In genomic region chr7:143408247-143408685, GRCh38 we compare ENCODE assay signal across 9 cellular contexts. TPM values are rescaled to one million over a fixed set of nuclear protein-coding genes. Genes with fewer than 3 reads are reported as not detected.
DNase-seq lines count a peak whose midpoint lies in the region; ATAC-seq and TF ChIP-seq lines count a peak whose summit lies in the region.
"Had no signal": no experiment of that assay in that cellular context is flagged by ENCODE, and none has a peak within 500 bp of the region (broad histone marks: within the 10 kb centered on the region; RNA-seq: fewer than 3 reads in every experiment).

No MANE protein-coding gene starts in this region.

- H3K4me3 Mint-ChIP-seq in activated CD4-positive, alpha-beta memory T cell treated with anti-CD3 and anti-CD28 coated beads, Interleukin-2, amount 10 ng/mL, durations not matched to agents 7 days and 5 days: peak overlapping the region; percentile 45

- no peak for TF ChIP-seq POLR2A in HCT116 (IDR thresholded peaks at IDR 0.05; ENCODE audit: borderline replicate concordance, extremely low read depth, insufficient read depth, insufficient read length)

- no peak for DNase-seq in HCT116 (ENCODE audit: low read depth, low spot score)
- DNase-seq in activated CD4-positive, alpha-beta memory T cell treated with anti-CD3 and anti-CD28 coated beads, Interleukin-2, amount 10 ng/mL, durations not matched to agents 7 days and 5 days: no peak
- no peak for DNase-seq in SIG-M5 treated with dmso at 0.1 percent for 504 hours (lab: John Stamatoyannopoulos, UW; ENCODE audit: unreplicated experiment)
- no peak for DNase-seq in WERI-Rb-1
- no peak for DNase-seq in kidney glomerular epithelial cell (lab: John Stamatoyannopoulos, UW)
- DNase-seq: NCI-H446 had no signal

- H3K27me3 Mint-ChIP-seq in activated CD4-positive, alpha-beta memory T cell treated with anti-CD3 and anti-CD28 coated beads, Interleukin-2, amount 10 ng/mL, durations not matched to agents 7 days and 5 days: peaks cover 12% of the 10 kb centered on the region

- H3K79me2 ChIP-seq in HCT116 (ENCODE audit: insufficient read depth, low read length): peaks cover 3% of the 10 kb centered on the region; the same call in 1 of the 2 replicates

- CTCF ChIA-PET in HCT116 (lab: Charles Lee): interaction anchor here (0.9 to 2.0 kb wide), 3 partner anchors 28 to 168 kb away, joined by 3 to 13 read pairs (median 3); no protein-coding TSS in a partner anchor
- CTCF ChIA-PET in activated CD4-positive, alpha-beta memory T cell treated with anti-CD3 and anti-CD28 coated beads, Interleukin-2, amount 10 ng/mL, durations not matched to agents 7 days and 5 days (lab: Charles Lee): interaction anchor here (1.0 to 3.9 kb wide), 9 partner anchors 9 to 168 kb away, joined by 3 to 21 read pairs (median 6); partner anchors contain the start of gene CASP2

- no peak for TF ChIP-seq CTCF in HCT116 (IDR thresholded peaks at IDR 0.05 in 2 of 3, conservative IDR thresholded peaks at IDR 0.05 in 1 of 3; ENCODE audit: borderline replicate concordance in 1 of 3, insufficient read depth in 1 of 3, low read depth in 2 of 3, low read length in 2 of 3)
- no peak for TF ChIP-seq CTCF in WERI-Rb-1 (IDR thresholded peaks at IDR 0.05; ENCODE audit: low read depth, low read length)

- H3K27ac Mint-ChIP-seq in activated CD4-positive, alpha-beta memory T cell treated with anti-CD3 and anti-CD28 coated beads, Interleukin-2, amount 10 ng/mL, durations not matched to agents 7 days and 5 days: no peak overlapping the region

- H3K27me3 ChIP-seq in HCT116 (ENCODE audit: insufficient read depth, low read length) (no peaks in the 10 kb centered on the region), iPS-20b (ENCODE audit: insufficient read depth, low read length) (no peaks in the 10 kb centered on the region), WERI-Rb-1 (ENCODE audit: insufficient read depth, low read depth, severe bottlenecking) (no peaks in the 10 kb centered on the region)

- no peaks in the 10 kb centered on the region for H4K20me1 ChIP-seq in HCT116 (ENCODE audit: insufficient read depth)

- peak overlapping the region; percentile 22; the same call in 1 of the 2 replicates for H3K27ac ChIP-seq in HCT116 (ENCODE audit: low read depth, low read length)
- H3K27ac ChIP-seq in iPS-20b (ENCODE audit: low read length): peak overlapping the region; percentile 18
- peak overlapping the region in 20 of 21 experiments; percentile 25 to 78 (median 68) for H3K27ac ChIP-seq in skin epidermis
- no peak overlapping the region for H3K27ac ChIP-seq in WERI-Rb-1

- H3K9me3 ChIP-seq in HCT116 (ENCODE audit: control insufficient read depth in 1 of 2, insufficient read depth in 1 of 2, low read depth in 1 of 2, low read length in 2 of 2): no peaks in the 10 kb centered on the region
- no peaks in the 10 kb centered on the region for H3K9me3 ChIP-seq in iPS-20b (ENCODE audit: insufficient read depth, low read depth, low read length)
- H3K9me3 ChIP-seq in WERI-Rb-1 (ENCODE audit: severe bottlenecking): no peaks in the 10 kb centered on the region

- peaks cover 33% of the 10 kb centered on the region for H3K4me1 Mint-ChIP-seq in activated CD4-positive, alpha-beta memory T cell treated with anti-CD3 and anti-CD28 coated beads, Interleukin-2, amount 10 ng/mL, durations not matched to agents 7 days and 5 days

- no peak for TF ChIP-seq RAD21 in HCT116 (IDR thresholded peaks at IDR 0.05; ENCODE audit: low read depth)

- no peaks in the 10 kb centered on the region for H3K9me2 ChIP-seq in HCT116 (ENCODE audit: insufficient read depth)

- H3K36me3 ChIP-seq in HCT116 (ENCODE audit: control insufficient read depth in 1 of 2, insufficient read depth in 2 of 2, low read length in 2 of 2) (no peaks in the 10 kb centered on the region), iPS-20b (ENCODE audit: insufficient read depth, low read depth, low read length) (peaks cover 26% of the 10 kb centered on the region; the same call in 1 of the 2 replicates), WERI-Rb-1 (no peaks in the 10 kb centered on the region)

- H3K36me3 Mint-ChIP-seq in activated CD4-positive, alpha-beta memory T cell treated with anti-CD3 and anti-CD28 coated beads, Interleukin-2, amount 10 ng/mL, durations not matched to agents 7 days and 5 days (ENCODE audit: low read depth): no peaks in the 10 kb centered on the region

- POLR2A ChIA-PET in HCT116 (lab: Charles Lee): interaction anchor here (1.4 kb wide), 1 partner anchor 8 kb away, joined by 3 read pairs; no protein-coding TSS in a partner anchor
- POLR2A ChIA-PET in activated CD4-positive, alpha-beta memory T cell treated with anti-CD3 and anti-CD28 coated beads, Interleukin-2, amount 10 ng/mL, durations not matched to agents 7 days and 5 days (lab: Charles Lee): interaction anchor here (0.5 to 6.0 kb wide), 8 partner anchors 14 to 163 kb away, joined by 3 to 35 read pairs (median 6); partner anchors contain the start of genes CASP2, GSTK1 and ZYX

- RAD21 ChIA-PET in HCT116 (lab: Charles Lee; ENCODE audit: low non-redundant PET in 1 of 2, low total read pairs in 2 of 2, uncharacterized antibody in 2 of 2, unreplicated experiment in 2 of 2): interaction anchor here (0.6 to 1.0 kb wide), 3 partner anchors 64 to 153 kb away, joined by 3 read pairs; no protein-coding TSS in a partner anchor

- no peak overlapping the region for H2AFZ ChIP-seq in HCT116 (ENCODE audit: low read depth, low read length, poor library complexity, severe bottlenecking)

- ATAC-seq in HCT116 (peak; percentile 51), GM19455 (IDR thresholded peaks at IDR 0.05; ENCODE audit: unreplicated experiment) (no peak)

- H3K4me3 ChIP-seq in HCT116 (replicated peaks in 1 of 2; ENCODE audit: low read depth in 1 of 2, low read length in 2 of 2): peak overlapping the region; percentile 82 to 92
- peak overlapping the region; percentile 89 for H3K4me3 ChIP-seq in iPS-20b (ENCODE audit: low read length)
- peak overlapping the region; percentile 46 to 60 (median 50) for H3K4me3 ChIP-seq in skin epidermis
- H3K4me3 ChIP-seq in WERI-Rb-1 (ENCODE audit: low read depth, low read length): no peak overlapping the region

- H3K9ac ChIP-seq in HCT116 (ENCODE audit: low read length) (peak overlapping the region; percentile 76), iPS-20b (ENCODE audit: low read depth, low read length) (peak overlapping the region; percentile 92)

- BruUV-seq in HCT116 (replicated peaks; lab: Mats Ljungman, UMichigan): no TSS peak

- no peaks in the 10 kb centered on the region for H3K9me3 Mint-ChIP-seq in activated CD4-positive, alpha-beta memory T cell treated with anti-CD3 and anti-CD28 coated beads, Interleukin-2, amount 10 ng/mL, durations not matched to agents 7 days and 5 days

- H3K4me2 ChIP-seq in HCT116 (ENCODE audit: low read length): peak overlapping the region; percentile 92

- intact Hi-C loops in HCT116 (cut with micrococcal nuclease): loop anchor here (2.0 to 5.0 kb wide), 4 partner anchors 87 to 167 kb away; no protein-coding TSS in a partner anchor

- H3K4me1 ChIP-seq in HCT116 (ENCODE audit: control insufficient read depth in 1 of 2, insufficient read depth in 2 of 2, low read length in 2 of 2): peaks cover 15 to 22% of the 10 kb centered on the region in 2 experiments; a peak in 3 of 4 replicates
- peaks cover 61% of the 10 kb centered on the region for H3K4me1 ChIP-seq in iPS-20b (ENCODE audit: insufficient read depth, low read length)

TF ChIP-seq in HCT116, 20 proteins besides CTCF, POLR2A, EP300 and RAD21:
- TF ChIP-seq CBX3 (IDR thresholded peaks at IDR 0.05; ENCODE audit: low read depth): no peak
- TF ChIP-seq TCF7L2 (IDR thresholded peaks at IDR 0.05; ENCODE audit: borderline replicate concordance, extremely low read depth, insufficient read depth, insufficient read length): no peak
- 0 out of 2 replicates have a peak, but pooled peaks have one; percentile 16 for TF ChIP-seq ZFX (IDR thresholded peaks at IDR 0.05)

RNA-seq across cellular contexts. Expression of gene EPHA1, which starts 0.4 kb away (rescaled TPM):
- 29.9 TPM for total RNA-seq in HCT116 (2021; ENCODE audit: unreplicated experiment)
- polyA plus RNA-seq in HCT116 (2012): 24.3 and 26.3 TPM in 2 replicates
- total RNA-seq in activated CD4-positive, alpha-beta memory T cell treated with anti-CD3 and anti-CD28 coated beads, Interleukin-2, amount 10 ng/mL, durations not matched to agents 7 days and 5 days: 1 to 10 TPM; 1.1 to 1.2 TPM

RNA-seq across cellular contexts. Expression of gene ZYX, which starts 27.1 kb away (rescaled TPM):
- total RNA-seq in HCT116 (2021; ENCODE audit: unreplicated experiment): 144 TPM
- polyA plus RNA-seq in HCT116 (2012): 188 and 199 TPM in 2 replicates
- 100 to 1,000 TPM; 235 to 249 TPM for total RNA-seq in activated CD4-positive, alpha-beta memory T cell treated with anti-CD3 and anti-CD28 coated beads, Interleukin-2, amount 10 ng/mL, durations not matched to agents 7 days and 5 days

RNA-seq across cellular contexts. Expression of gene TAS2R60, which starts 35.0 kb away (rescaled TPM):
- not detected for total RNA-seq in HCT116 (2021; ENCODE audit: unreplicated experiment)
- polyA plus RNA-seq in HCT116 (2012): not detected in 2 replicates
- not detected for total RNA-seq in activated CD4-positive, alpha-beta memory T cell treated with anti-CD3 and anti-CD28 coated beads, Interleukin-2, amount 10 ng/mL, durations not matched to agents 7 days and 5 days

RNA-seq across cellular contexts. Expression of gene FAM131B, which starts 45.8 kb away (rescaled TPM):
- total RNA-seq in HCT116 (2021; ENCODE audit: unreplicated experiment): 0.20 TPM
- polyA plus RNA-seq in HCT116 (2012): 0.21 and 0.34 TPM in 2 replicates
- 1 to 10 TPM; 1.2 TPM for total RNA-seq in activated CD4-positive, alpha-beta memory T cell treated with anti-CD3 and anti-CD28 coated beads, Interleukin-2, amount 10 ng/mL, durations not matched to agents 7 days and 5 days

Comparison
In these comparisons a context has a peak if more than half of its experiments do, and no peak if none do; other contexts are left out.
1. RNA of gene EPHA1, which starts 0.4 kb away (total RNA-seq): 29.9 TPM in HCT116 (single experiment); 1.1 to 1.2 TPM in activated CD4-positive, alpha-beta memory T cell treated with anti-CD3 and anti-CD28 coated beads, Interleukin-2, amount 10 ng/mL, durations not matched to agents 7 days and 5 days; every median in the first group is over 10 times any median in the second.